Comparison of ENCODE assay signal across 8 cellular contexts in genomic region chr4:186201535-186202230, GRCh38. TPM values are rescaled to one million over a fixed set of nuclear protein-coding genes. Genes with fewer than 3 reads are reported as not detected.
A peak's percentile ranks its signal among the peaks of the same experiment; 100 is the strongest.
DNase-seq lines count a peak whose midpoint lies in the region; ATAC-seq, FAIRE-seq and TF ChIP-seq lines count a peak whose summit lies in the region.

No MANE protein-coding gene starts in this region.

- 33% methylated on average over 9 of the region's 9 CpGs for WGBS in GM12878 (ENCODE audit: insufficient coverage, insufficient replicate concordance, low lambda C conversion rate, missing lambda C conversion rate)

- CTCF ChIA-PET in GM12878 (lab: Yijun Ruan, JAX): interaction anchor here (1.5 to 1.8 kb wide), 3 partner anchors 9 to 134 kb away, joined by 4 to 7 read pairs (median 5); no protein-coding TSS in a partner anchor

- TF ChIP-seq POLR2A in GM12878 (IDR thresholded peaks at IDR 0.05; ENCODE audit: low read depth, low read length): no peak

- H3K79me2 ChIP-seq in GM12878 (ENCODE audit: control insufficient read depth, insufficient read depth, low read length): no peaks in the 10 kb centered on the region

- no peak overlapping the region for H3K9ac ChIP-seq in GM12878 (ENCODE audit: control insufficient read depth, insufficient read depth, low read length)

- H3K4me1 ChIP-seq in GM12878 (ENCODE audit: control insufficient read depth, insufficient read depth, low read length) (no peaks in the 10 kb centered on the region), left lung (no peaks in the 10 kb centered on the region)

- in situ Hi-C loops in GM12878 (cut with MboI): no loop called here

- FAIRE-seq in GM12878 (lab: Jason Lieb, UNC): no peak

- H3K27ac ChIP-seq in GM12878 (ENCODE audit: control insufficient read depth, insufficient read depth) (no peak overlapping the region), left lung (no peak overlapping the region)

- peak; percentile 50 for TF ChIP-seq RAD21 in GM12878 (IDR thresholded peaks at IDR 0.05; ENCODE audit: insufficient read depth, low read depth, low read length)

- TF ChIP-seq CTCF in GM12878 (IDR thresholded peaks at IDR 0.05 in 2 of 3, conservative IDR thresholded peaks at IDR 0.05 in 1 of 3; ENCODE audit: control insufficient read depth in 2 of 3, extremely low read depth in 1 of 3, insufficient read depth in 1 of 3, low read depth in 3 of 3, low read length in 3 of 3) (peak; percentile 84 to 97 (median 96)), left lung (IDR thresholded peaks at IDR 0.05) (peak; percentile 29 to 51)

- RAD21 ChIA-PET in GM12878 (lab: Charles Lee; ENCODE audit: unreplicated experiment): no interaction called here

- no peak overlapping the region for H3K4me3 ChIP-seq in GM12878
- no peak overlapping the region for H3K4me3 ChIP-seq in left lung

- no peaks in the 10 kb centered on the region for H3K9me3 ChIP-seq in GM12878 (replicated peaks; ENCODE audit: control insufficient read depth, insufficient read depth, low read length)
- H3K9me3 ChIP-seq in left lung: no peaks in the 10 kb centered on the region

- TF ChIP-seq EP300 in GM12878 (IDR thresholded peaks at IDR 0.05; ENCODE audit: borderline replicate concordance in 1 of 2, control insufficient read depth in 1 of 2, low read depth in 2 of 2, low read length in 2 of 2): no peak

- SMC1A ChIA-PET in GM12878 (lab: Charles Lee; ENCODE audit: uncharacterized antibody, unreplicated experiment): interaction anchor here (1.2 kb wide), 2 partner anchors 9 to 10 kb away, joined by 3 to 4 read pairs; no protein-coding TSS in a partner anchor

- no peaks in the 10 kb centered on the region for H4K20me1 ChIP-seq in GM12878 (ENCODE audit: control insufficient read depth, insufficient read depth)

- peak; percentile 89 for ATAC-seq in GM21381 (IDR thresholded peaks at IDR 0.05; ENCODE audit: unreplicated experiment)
- ATAC-seq in GM12878: peak; percentile 100
- peak; percentile 87 for ATAC-seq in left lung

- peak overlapping the region; percentile 43 for H2AFZ ChIP-seq in GM12878 (ENCODE audit: control insufficient read depth, low read depth, low read length)

- no TSS peak for BruUV-seq in GM12878 (replicated peaks; lab: Mats Ljungman, UMichigan)

- DNase-seq in DMS 273 treated with DMSO at 0.1 percent for 48 hours (lab: John Stamatoyannopoulos, UW) (peak; percentile 36), HT-29 (ENCODE audit: low spot score) (peak; percentile 70), T-helper 2 cell (peak; percentile 31 to 71 (median 34)), GM12878 (ENCODE audit: low read depth, low spot score) (no peak), left lung (no peak), HuH-7.5 (ENCODE audit: low spot score) (no peak)
- DNase-seq in stimulated activated CD8-positive, alpha-beta memory T cell treated with anti-CD3 and anti-CD28 coated beads, Interleukin-7, amount 100 ng/mL, for 4 hours (ENCODE audit: low read depth in 2 of 2): peak; percentile 35 to 46

- H3K36me3 ChIP-seq in GM12878 (ENCODE audit: control insufficient read depth in 2 of 2, insufficient read depth in 2 of 2, low read length in 1 of 2) (no peaks in the 10 kb centered on the region), left lung (peaks cover 0 to 5% of the 10 kb centered on the region in 2 donors)

- POLR2A ChIA-PET in GM12878 (lab: Charles Lee): no interaction called here

- intact Hi-C loops in GM12878 (cut with micrococcal nuclease; ENCODE audit: unreplicated experiment): loop anchor here (2.0 kb wide), 1 partner anchor 133 kb away; the partner anchor contains the start of gene TLR3
- intact Hi-C loops in left lung (cut with DNase I): no loop called here

- H3K4me2 ChIP-seq in GM12878 (ENCODE audit: control insufficient read depth, insufficient read depth): no peak overlapping the region

- H3K27me3 ChIP-seq in GM12878 (replicated peaks in 1 of 2; ENCODE audit: control insufficient read depth in 2 of 2, insufficient read depth in 2 of 2, low read length in 1 of 2): no peaks in the 10 kb centered on the region
- no peaks in the 10 kb centered on the region for H3K27me3 ChIP-seq in left lung

TF ChIP-seq in GM12878, 131 proteins besides CTCF, POLR2A, EP300 and RAD21 (continues in another document):
- TF ChIP-seq CREB1 (IDR thresholded peaks at IDR 0.05; ENCODE audit: low read depth) (0 out of 2 replicates have a peak, but pooled peaks have one; percentile 33), CEBPB (IDR thresholded peaks at IDR 0.05; ENCODE audit: borderline replicate concordance in 1 of 2, low read depth in 2 of 2, low read length in 2 of 2) (no peak), SRF (IDR thresholded peaks at IDR 0.05; ENCODE audit: low read depth in 2 of 2, low read length in 2 of 2) (no peak), ZBTB40 (IDR thresholded peaks at IDR 0.05; ENCODE audit: borderline replicate concordance) (no peak), MAX (IDR thresholded peaks at IDR 0.05; ENCODE audit: low read depth, low read length) (peak; percentile 28; the same call in 1 of the 2 replicates), DPF2 (IDR thresholded peaks at IDR 0.05) (no peak)

RNA-seq across cellular contexts. Expression of gene CYP4V2, which starts 10.3 kb away (rescaled TPM):
- 4.0 and 5.7 TPM in 2 replicates for total RNA-seq in HT-29 (2014; rRNA removed; shearing (Covaris generic))
- total RNA-seq in GM12878 (2013; cell fraction: nucleolus; rRNA removed): 1.8 and 2.1 TPM in 2 replicates
- total RNA-seq in GM12878 (2014; rRNA removed): 7.2 and 10.0 TPM in 2 replicates
- 7.8 and 7.9 TPM in 2 replicates for total RNA-seq in GM12878 (2014; rRNA removed; fragmentation: Illumina TruSeq; extraction: Trizol)
- total RNA-seq in GM12878 (2021): 5.9 and 6.1 TPM in 2 replicates
- polyA plus RNA-seq in GM12878 (2011; ENCODE audit: low read depth): 1.7 TPM
- 2.9 and 3.4 TPM in 2 replicates for polyA plus RNA-seq in GM12878 (2011; rRNA removed)
- 2.1 and 2.3 TPM in 2 replicates for polyA plus RNA-seq in GM12878 (2011; cell fraction: cytosol; rRNA removed)
- 2.7 and 3.8 TPM in 2 replicates for polyA plus RNA-seq in GM12878 (2011; cell fraction: nucleus; rRNA removed)
- polyA plus RNA-seq in GM12878 (2012): 1.9 and 2.2 TPM in 2 replicates
- 7.0 and 8.4 TPM in 2 replicates for polyA plus RNA-seq in GM12878 (2014; fragmentation: Illumina TruSeq; extraction: Trizol)
- polyA plus RNA-seq in GM12878 (2014; fragmentation: Nextera tagmentation; extraction: Ambion mirVana): 1 to 10 TPM; 1.2 to 1.3 TPM
- 7.1 and 7.3 TPM in 2 replicates for polyA plus RNA-seq in GM12878 (2014; rRNA removed)
- polyA plus RNA-seq in GM12878 (2016; fragmentation: Nextera tagmentation; extraction: Ambion mirVana): 1 to 10 TPM; 6.7 to 8.2 TPM
- 2.1 and 2.4 TPM in 2 replicates for polyA minus RNA-seq in GM12878 (2011; rRNA and poly(A)+ RNA removed)
- polyA minus RNA-seq in GM12878 (2011; cell fraction: cytosol; rRNA and poly(A)+ RNA removed): 0.67 and 0.73 TPM in 2 replicates
- 3.1 and 4.8 TPM in 2 replicates for polyA minus RNA-seq in GM12878 (2011; cell fraction: nucleus; rRNA and poly(A)+ RNA removed)
- 10 to 100 TPM; 26.2 to 27.8 TPM for total RNA-seq in left lung

RNA-seq across cellular contexts. Expression of gene KLKB1, which starts 25.6 kb away (rescaled TPM):
- not detected in 2 replicates for total RNA-seq in HT-29 (2014; rRNA removed; shearing (Covaris generic))
- not detected in 2 replicates for total RNA-seq in GM12878 (2013; cell fraction: nucleolus; rRNA removed)
- not detected in 2 replicates for total RNA-seq in GM12878 (2014; rRNA removed)
- not detected in 2 replicates for total RNA-seq in GM12878 (2014; rRNA removed; fragmentation: Illumina TruSeq; extraction: Trizol)
- total RNA-seq in GM12878 (2021): not detected in 2 replicates
- not detected for polyA plus RNA-seq in GM12878 (2011; ENCODE audit: low read depth)
- 0.04 TPM in 1 of 2 replicates, not detected in the other for polyA plus RNA-seq in GM12878 (2011; rRNA removed)
- not detected in 2 replicates for polyA plus RNA-seq in GM12878 (2011; cell fraction: cytosol; rRNA removed)
- 0.12 and 0.22 TPM in 2 replicates for polyA plus RNA-seq in GM12878 (2011; cell fraction: nucleus; rRNA removed)
- polyA plus RNA-seq in GM12878 (2012): 0.06 TPM in 1 of 2 replicates, not detected in the other
- not detected in 2 replicates for polyA plus RNA-seq in GM12878 (2014; fragmentation: Illumina TruSeq; extraction: Trizol)
- polyA plus RNA-seq in GM12878 (2014; fragmentation: Nextera tagmentation; extraction: Ambion mirVana): not detected
- not detected in 2 replicates for polyA plus RNA-seq in GM12878 (2014; rRNA removed)
- not detected for polyA plus RNA-seq in GM12878 (2016; fragmentation: Nextera tagmentation; extraction: Ambion mirVana)
- not detected in 2 replicates for polyA minus RNA-seq in GM12878 (2011; rRNA and poly(A)+ RNA removed)
- polyA minus RNA-seq in GM12878 (2011; cell fraction: cytosol; rRNA and poly(A)+ RNA removed): not detected in 2 replicates
- polyA minus RNA-seq in GM12878 (2011; cell fraction: nucleus; rRNA and poly(A)+ RNA removed): not detected in 2 replicates
- under 1 TPM; 0.15 to 0.76 TPM for total RNA-seq in left lung

Comparison
In these comparisons a context has a peak if more than half of its experiments do, and no peak if none do; other contexts are left out.
1. DNase-seq: peak in DMS 273 treated with DMSO at 0.1 percent for 48 hours (single experiment), HT-29 (single experiment), T-helper 2 cell (5 of 5) and stimulated activated CD8-positive, alpha-beta memory T cell treated with anti-CD3 and anti-CD28 coated beads, Interleukin-7, amount 100 ng/mL, for 4 hours (2 of 2); none in GM12878 (single experiment), left lung (0 of 2) and HuH-7.5 (single experiment).
2. Peak in every context shown above with its lines, with median percentiles within 50 percentile points of each other: ATAC-seq.